In genomic region chr19:21668072-21668471, GRCh38 we compare ENCODE assay signal across 8 cellular contexts.
"Had no signal": no experiment of that assay in that cellular context is flagged by ENCODE, and none has a peak within 500 bp of the region (broad histone marks: within the 10 kb centered on the region; RNA-seq: fewer than 3 reads in every experiment).

No MANE protein-coding gene starts in this region.

- H3K4me3 Mint-ChIP-seq: GM23338, H9, HFFc6 had no signal

- H3K27ac Mint-ChIP-seq: GM23338, H9, HFFc6 had no signal

- DNase-seq: GM23248, GOT3, H7, H9, HCEC 1CT, HFFc6 had no signal

- H3K4me1 Mint-ChIP-seq: GM23338 had no signal

- ATAC-seq: GM23338, HCT116 had no signal
